In the genomic region with DNA sequence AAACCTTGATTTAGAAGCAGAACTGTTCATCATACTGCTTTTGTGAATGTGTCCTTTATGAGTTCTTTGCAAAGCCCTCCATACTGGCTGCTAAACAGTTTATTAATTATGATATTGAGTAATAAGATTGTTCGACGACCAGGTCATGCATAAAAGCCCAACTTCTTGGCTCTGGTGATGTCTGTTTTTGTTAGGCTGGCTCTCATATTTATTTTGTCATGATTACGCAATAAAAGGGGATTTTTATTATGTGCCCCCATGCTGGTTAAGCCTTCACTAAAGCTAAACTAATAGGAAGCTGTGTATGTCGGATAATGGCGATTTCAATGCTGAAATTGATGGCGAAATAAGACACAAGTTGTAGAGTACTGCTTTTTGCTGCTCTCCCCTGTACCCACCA, we compare ENCODE assay signal across 23 cellular contexts.
A peak's percentile ranks its signal among the peaks of the same experiment; 100 is the strongest.
DNase-seq lines count a peak whose midpoint lies in the region; ATAC-seq, FAIRE-seq and TF ChIP-seq lines count a peak whose summit lies in the region.
"Had no signal": no experiment of that assay in that cellular context is flagged by ENCODE, and none has a peak within 500 bp of the region (broad histone marks: within the 10 kb centered on the region; RNA-seq: fewer than 3 reads in every experiment).

No MANE protein-coding gene starts in this region.

- no peaks in the 10 kb centered on the region for H3K4me1 ChIP-seq in left ventricle myocardium inferior
- no peaks in the 10 kb centered on the region for H3K4me1 ChIP-seq in prostate gland (replicated peaks)
- no peaks in the 10 kb centered on the region for H3K4me1 ChIP-seq in Karpas-422 (ENCODE audit: low read length)
- H3K4me1 ChIP-seq: BE2C had no signal

- H3K9me2 ChIP-seq in Karpas-422 (replicated peaks; ENCODE audit: insufficient read depth, low read length): no peaks in the 10 kb centered on the region

- intact Hi-C loops in Right ventricle myocardium inferior (cut with DNase I) (no loop called here), left ventricle myocardium inferior (cut with micrococcal nuclease) (no loop called here), prostate gland (cut with DNase I) (no loop called here)

- 77% methylated on average over 6 of the region's 6 CpGs for WGBS in prostate gland

- no peaks in the 10 kb centered on the region for H3K36me3 ChIP-seq in left ventricle myocardium inferior
- no peaks in the 10 kb centered on the region for H3K36me3 ChIP-seq in SK-N-MC (ENCODE audit: insufficient read depth, low read length)
- no peaks in the 10 kb centered on the region for H3K36me3 ChIP-seq in prostate gland
- H3K36me3 ChIP-seq in Karpas-422 (ENCODE audit: insufficient read depth, low read length): no peaks in the 10 kb centered on the region
- H3K36me3 ChIP-seq: BE2C, SJSA1 had no signal

- no peak for TF ChIP-seq CTCF in left ventricle myocardium inferior (IDR thresholded peaks at IDR 0.05; ENCODE audit: borderline replicate concordance)
- TF ChIP-seq CTCF in fibroblast of mammary gland (conservative IDR thresholded peaks at IDR 0.05; ENCODE audit: control insufficient read depth, insufficient read depth, low read depth, low read length): no peak
- TF ChIP-seq CTCF in progenitor cell of endocrine pancreas (IDR thresholded peaks at IDR 0.05; ENCODE audit: unreplicated experiment): no peak
- no peak for TF ChIP-seq CTCF in prostate gland (IDR thresholded peaks at IDR 0.05)

- no peak overlapping the region for H3K4me2 ChIP-seq in Karpas-422 (ENCODE audit: low read depth, low read length, poor library complexity, severe bottlenecking)
- H3K4me2 ChIP-seq: GM23338 had no signal

- H3K9me3 ChIP-seq in left ventricle myocardium inferior (replicated peaks) (peaks cover 5% of the 10 kb centered on the region), SK-N-MC (ENCODE audit: low read depth, low read length) (no peaks in the 10 kb centered on the region), prostate gland (no peaks in the 10 kb centered on the region), Karpas-422 (ENCODE audit: low read length) (no peaks in the 10 kb centered on the region)
- H3K9me3 ChIP-seq: BE2C, SJSA1 had no signal

- H3K27me3 ChIP-seq in left ventricle myocardium inferior (ENCODE audit: low read depth) (no peaks in the 10 kb centered on the region), prostate gland (replicated peaks; ENCODE audit: insufficient read depth) (no peaks in the 10 kb centered on the region), Karpas-422 (ENCODE audit: low read length) (no peaks in the 10 kb centered on the region)
- H3K27me3 ChIP-seq: BE2C, SJSA1 had no signal

- H3K4me3 Mint-ChIP-seq in progenitor cell of endocrine pancreas (ENCODE audit: low read depth): no peak overlapping the region
- H3K4me3 Mint-ChIP-seq: CD4-positive, CD25-positive, alpha-beta regulatory T cell; GM23338 had no signal

- no peak for DNase-seq in Right ventricle myocardium inferior (ENCODE audit: missing footprints)
- DNase-seq in left ventricle myocardium inferior: no peak
- DNase-seq in SK-N-MC (ENCODE audit: low read depth, low spot score): no peak
- peak; percentile 50 for DNase-seq in fibroblast of mammary gland (ENCODE audit: low read depth)
- no peak for DNase-seq in progenitor cell of endocrine pancreas (ENCODE audit: low spot score, unreplicated experiment)
- no peak for DNase-seq in prostate gland (ENCODE audit: low spot score)
- DNase-seq in urothelium cell line (ENCODE audit: low spot score): no peak
- no peak for DNase-seq in Karpas-422
- DNase-seq: 8988T; BE2C; CD4-positive, CD25-positive, alpha-beta regulatory T cell; COR-L47; DMS 273 treated with DMSO at 0.1 percent for 48 hours; DND-41; NCI-H1417 treated with DMSO at 0.1 percent for 48 hours; NCI-H187 treated with DMSO at 0.1 percent for 48 hours; NCI-H226; NCI-H524; NCI-H82; PC-3 had no signal

- TF ChIP-seq POLR2A in prostate gland (IDR thresholded peaks at IDR 0.05): no peak

- H3K9me3 Mint-ChIP-seq in progenitor cell of endocrine pancreas (ENCODE audit: low read depth): peaks cover 8% of the 10 kb centered on the region
- H3K9me3 Mint-ChIP-seq: GM23338 had no signal

- no peaks in the 10 kb centered on the region for H4K20me1 ChIP-seq in Karpas-422 (ENCODE audit: insufficient read depth, low read depth, low read length)

- FAIRE-seq in urothelium cell line (lab: Jason Lieb, UNC): no peak

- H3K79me2 ChIP-seq in Karpas-422 (ENCODE audit: low read length): no peaks in the 10 kb centered on the region

- no peak overlapping the region for H2AFZ ChIP-seq in Karpas-422 (ENCODE audit: low read length)
- H2AFZ ChIP-seq: GM23338 had no signal

- no peaks in the 10 kb centered on the region for H3K27me3 Mint-ChIP-seq in progenitor cell of endocrine pancreas

- no peak overlapping the region for H3K4me3 ChIP-seq in left ventricle myocardium inferior
- peak overlapping the region; percentile 29 for H3K4me3 ChIP-seq in SK-N-MC
- H3K4me3 ChIP-seq in fibroblast of mammary gland (ENCODE audit: control insufficient read depth, low read depth, low read length): no peak overlapping the region
- H3K4me3 ChIP-seq in prostate gland: no peak overlapping the region
- no peak overlapping the region for H3K4me3 ChIP-seq in Karpas-422 (ENCODE audit: low read length)
- H3K4me3 ChIP-seq: GM23338, SJSA1 had no signal

- H3K36me3 Mint-ChIP-seq in progenitor cell of endocrine pancreas (ENCODE audit: insufficient read depth): no peaks in the 10 kb centered on the region
- H3K36me3 Mint-ChIP-seq: CD4-positive, CD25-positive, alpha-beta regulatory T cell had no signal

- peak; percentile 20 for ATAC-seq in Right ventricle myocardium inferior
- ATAC-seq: GM23338, PC-3 had no signal

- peak overlapping the region; percentile 22 for H3K27ac Mint-ChIP-seq in progenitor cell of endocrine pancreas
- H3K27ac Mint-ChIP-seq: GM23338 had no signal

- peaks cover 21% of the 10 kb centered on the region for H3K4me1 Mint-ChIP-seq in progenitor cell of endocrine pancreas (ENCODE audit: low read depth)

- H3K9ac ChIP-seq in SK-N-MC (ENCODE audit: insufficient read length) (no peak overlapping the region), Karpas-422 (ENCODE audit: low read length) (no peak overlapping the region)

- H3K27ac ChIP-seq in left ventricle myocardium inferior (replicated peaks): no peak overlapping the region
- H3K27ac ChIP-seq in SK-N-MC: peak overlapping the region; percentile 64; the same call in 1 of the 2 replicates
- H3K27ac ChIP-seq in prostate gland: no peak overlapping the region
- no peak overlapping the region for H3K27ac ChIP-seq in Karpas-422 (ENCODE audit: low read length)
- H3K27ac ChIP-seq: RWPE1, SJSA1 had no signal
